ENCODE assay signal across 18 cellular contexts in genomic region chr10:42987575-42987974, GRCh38.
"Had no signal": no experiment of that assay in that cellular context is flagged by ENCODE, and none has a peak within 500 bp of the region (broad histone marks: within the 10 kb centered on the region; RNA-seq: fewer than 3 reads in every experiment).

No MANE protein-coding gene starts in this region.

- H3K4me1 ChIP-seq: ascending aorta, uterus had no signal

- H3K4me3 ChIP-seq: ascending aorta, mucosa of descending colon, uterus had no signal

- H3K36me3 ChIP-seq: ascending aorta, brain microvascular endothelial cell, uterus had no signal

- H3K27ac ChIP-seq: ascending aorta, brain microvascular endothelial cell, uterus had no signal

- H3K27me3 ChIP-seq: ascending aorta, brain microvascular endothelial cell, uterus had no signal

- H3K9me3 ChIP-seq: ascending aorta, mucosa of descending colon, uterus had no signal

- DNase-seq: activated CD4-positive, alpha-beta T cell treated with anti-CD3 and anti-CD28 coated beads for 36 hours; activated CD4-positive, alpha-beta T cell treated with anti-CD3 and anti-CD28 coated beads, Interleukin-2, amount 50 U/mL, for 4 hours; activated gamma-delta T cell treated with Interleukin-2 at 50 U/mL for 16 hours; brain microvascular endothelial cell; central memory CD4-positive, alpha-beta T cell; foreskin fibroblast; hippocampal formation; left ventricle myocardium superior; mucosa of descending colon; naive B cell; occipital lobe; stimulated activated CD4-positive, alpha-beta T cell treated with anti-CD3 and anti-CD28 coated beads, Interleukin-2, amount 100 ng/mL, for 48 hours; stimulated activated CD8-positive, alpha-beta memory T cell treated with anti-CD3 and anti-CD28 coated beads, Interleukin-4, amount 100 ng/mL, for 48 hours; stimulated activated naive B cell treated with anti-CD40 and anti-IgM and Interleukin-4, amounts not matched to agents 10 μg/mL and 1 μg/mL and 100 μg/mL, for 72 hours; T1000 had no signal

- ATAC-seq: activated CD4-positive, alpha-beta T cell treated with anti-CD3 and anti-CD28 coated beads for 36 hours; activated naive CD4-positive, alpha-beta T cell treated with anti-CD3 and anti-CD28 coated beads, Interleukin-2, amount 50 U/mL, for 72 hours; left ventricle myocardium superior; mucosa of descending colon; stimulated activated naive B cell treated with anti-CD40 and anti-IgM and Interleukin-4, amounts not matched to agents 10 μg/mL and 1 μg/mL and 100 μg/mL, for 72 hours had no signal
